16 cellular contexts compared by ENCODE assay signal in the genomic region with DNA sequence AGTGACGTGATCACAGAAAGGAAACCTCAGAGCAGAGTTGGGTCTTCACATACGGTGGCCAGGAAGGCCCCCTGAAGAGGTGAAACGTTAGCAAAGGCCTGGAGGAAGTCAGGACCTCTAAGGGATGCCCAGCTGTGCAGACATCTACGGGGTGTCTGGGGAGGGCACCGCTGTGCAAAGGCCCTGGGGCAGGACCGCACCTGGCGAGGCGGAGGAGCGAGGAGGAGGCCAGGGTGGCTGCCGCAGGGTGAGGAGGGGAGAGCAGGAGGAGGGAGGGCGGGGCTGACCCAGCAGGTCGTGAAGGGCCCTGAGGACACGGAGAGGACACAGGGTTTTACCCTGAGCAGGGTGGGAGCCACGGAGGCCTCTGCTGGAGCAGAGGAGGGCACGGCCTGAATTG. TPM values are rescaled to one million over a fixed set of nuclear protein-coding genes. Genes with fewer than 3 reads are reported as not detected.
DNase-seq lines count a peak whose midpoint lies in the region; ATAC-seq, FAIRE-seq and TF ChIP-seq lines count a peak whose summit lies in the region.
"Had no signal": no experiment of that assay in that cellular context is flagged by ENCODE, and none has a peak within 500 bp of the region (broad histone marks: within the 10 kb centered on the region; RNA-seq: fewer than 3 reads in every experiment).

No MANE protein-coding gene starts in this region.

- H2BK120ac ChIP-seq in H1 (replicated peaks; ENCODE audit: low read depth, low read length): no peak overlapping the region

- peaks cover 0 to 2% of the 10 kb centered on the region in 2 experiments for H4K20me1 ChIP-seq in H1 (replicated peaks in 1 of 2; ENCODE audit: control insufficient read depth in 1 of 2, insufficient read depth in 2 of 2, low read length in 2 of 2)
- no peaks in the 10 kb centered on the region for H4K20me1 ChIP-seq in osteoblast (ENCODE audit: insufficient read depth, low read length)

- H3K4ac ChIP-seq in H1 (replicated peaks; ENCODE audit: insufficient read length, low read depth, low read length): no peak overlapping the region

- no peak overlapping the region for H2BK20ac ChIP-seq in H1 (ENCODE audit: low read length)

- H4K91ac ChIP-seq in H1 (replicated peaks; ENCODE audit: insufficient read length, low read length): no peak overlapping the region

- H3K27ac ChIP-seq in angular gyrus (ENCODE audit: low read depth, low read length) (peak overlapping the region; percentile 100), H1 (ENCODE audit: low read depth, low read length) (no peak overlapping the region), osteoblast (ENCODE audit: low read depth, low read length) (no peak overlapping the region)
- H3K27ac ChIP-seq: SK-N-MC had no signal

- H3K9ac ChIP-seq in H1 (replicated peaks in 1 of 4; ENCODE audit: extremely low read depth in 1 of 4, low read depth in 3 of 4, low read length in 3 of 4): no peak overlapping the region

- POLR2A ChIA-PET in H1 (lab: Charles Lee; ENCODE audit: partially characterized antibody): interaction anchor here (1.1 kb wide), 1 partner anchor 13 kb away, joined by 3 read pairs; no protein-coding TSS in a partner anchor

- peaks cover 9% of the 10 kb centered on the region; the same call in 1 of the 2 replicates for H3K23me2 ChIP-seq in H1 (ENCODE audit: low read depth, low read length)

- no peak overlapping the region for H2AK5ac ChIP-seq in H1 (ENCODE audit: low read depth, low read length)

- no peak overlapping the region for H3K14ac ChIP-seq in H1 (ENCODE audit: insufficient read length)

- TF ChIP-seq EP300 in H1 (IDR thresholded peaks at IDR 0.05; ENCODE audit: borderline replicate concordance in 1 of 2, low read depth in 2 of 2, low read length in 2 of 2): no peak

- H4K5ac ChIP-seq in H1 (ENCODE audit: insufficient read length, low read depth, low read length): no peak overlapping the region

- H3K36me3 ChIP-seq in H1 (ENCODE audit: control insufficient read depth in 2 of 4, insufficient read depth in 4 of 4, low read length in 3 of 4) (no peaks in the 10 kb centered on the region), osteoblast (ENCODE audit: insufficient read depth, low read length) (no peaks in the 10 kb centered on the region)

- H2AFZ ChIP-seq in H1 (ENCODE audit: low read length) (no peak overlapping the region), osteoblast (ENCODE audit: low read length) (no peak overlapping the region)

- H3K9me3 ChIP-seq in H1 (ENCODE audit: insufficient read depth in 2 of 2, low read depth in 1 of 2, low read length in 1 of 2) (peaks cover 0 to 9% of the 10 kb centered on the region in 2 experiments; a peak in 2 of 4 replicates), osteoblast (ENCODE audit: low read depth, low read length) (no peaks in the 10 kb centered on the region)

- no peak overlapping the region for H3K56ac ChIP-seq in H1 (replicated peaks; ENCODE audit: insufficient read length, low read depth, low read length)

- H2BK5ac ChIP-seq in H1 (ENCODE audit: low read depth, low read length): no peak overlapping the region

- H3K4me2 ChIP-seq in H1 (ENCODE audit: insufficient read depth in 1 of 2, low read depth in 2 of 2, low read length in 2 of 2): no peak overlapping the region
- no peak overlapping the region for H3K4me2 ChIP-seq in osteoblast (ENCODE audit: insufficient read depth, low read length)

- H3K27me3 ChIP-seq in H1 (replicated peaks in 1 of 4; ENCODE audit: control insufficient read depth in 3 of 4, extremely low read depth in 1 of 4, insufficient read depth in 3 of 4, low read length in 3 of 4) (no peaks in the 10 kb centered on the region; a peak in 1 of 7 replicates), osteoblast (ENCODE audit: insufficient read depth, low read length) (peaks cover 2% of the 10 kb centered on the region)

- H3K4me1 ChIP-seq in H1 (replicated peaks in 1 of 4; ENCODE audit: control insufficient read depth in 3 of 4, insufficient read depth in 4 of 4, low read length in 3 of 4) (peaks cover 0 to 13% (median 10%) of the 10 kb centered on the region in 4 experiments; a peak in 6 of 7 replicates), osteoblast (ENCODE audit: insufficient read depth, low read length) (peaks cover 8% of the 10 kb centered on the region)

- no peak for TF ChIP-seq CTCF in H1 (IDR thresholded peaks at IDR 0.05; ENCODE audit: control extremely low read depth in 1 of 3, insufficient read depth in 1 of 3, low read depth in 1 of 3, low read length in 3 of 3)
- no peak for TF ChIP-seq CTCF in osteoblast (IDR thresholded peaks at IDR 0.05; ENCODE audit: extremely low read depth, low read depth, low read length)

- FAIRE-seq in H1 (lab: Jason Lieb, UNC): no peak
- FAIRE-seq: G401.6, RCC 7860 had no signal

- no peak overlapping the region for H4K8ac ChIP-seq in H1 (ENCODE audit: extremely low read depth, insufficient read depth, low read length)

- no peak overlapping the region for H2BK15ac ChIP-seq in H1 (ENCODE audit: low read length)

- no peak overlapping the region for H3K18ac ChIP-seq in H1 (ENCODE audit: extremely low read depth, low read length)

- H3K23ac ChIP-seq in H1 (ENCODE audit: insufficient read length): no peak overlapping the region

- no peaks in the 10 kb centered on the region; the same call in 1 of the 2 replicates for H3K79me1 ChIP-seq in H1 (ENCODE audit: low read depth, low read length)

- no peak for TF ChIP-seq POLR2A in H1 (IDR thresholded peaks at IDR 0.05; ENCODE audit: control extremely low read depth in 1 of 2, low read depth in 2 of 2, low read length in 2 of 2)

- ATAC-seq in HG03039 (IDR thresholded peaks at IDR 0.05; ENCODE audit: unreplicated experiment): no peak
- ATAC-seq: Right ventricle myocardium inferior had no signal

- peak overlapping the region; percentile 92; the same call in 1 of the 2 replicates for H2BK12ac ChIP-seq in H1 (ENCODE audit: low read depth, low read length)

- CTCF ChIA-PET in H1 (lab: Charles Lee; ENCODE audit: partially characterized antibody): interaction anchor here (0.7 to 5.8 kb wide), 4 partner anchors 11 to 100 kb away, joined by 3 to 23 read pairs (median 6); no protein-coding TSS in a partner anchor

- no peaks in the 10 kb centered on the region for H3K79me2 ChIP-seq in H1 (ENCODE audit: control insufficient read depth in 1 of 2, insufficient read depth in 2 of 2, low read length in 2 of 2)
- H3K79me2 ChIP-seq in osteoblast (ENCODE audit: insufficient read depth, low read length): no peaks in the 10 kb centered on the region

- H3K4me3 ChIP-seq in H1 (ENCODE audit: extremely low read depth in 1 of 4, insufficient read depth in 2 of 4, low read depth in 3 of 4, low read length in 4 of 4): no peak overlapping the region
- no peak overlapping the region for H3K4me3 ChIP-seq in osteoblast (ENCODE audit: insufficient read depth, low read length)
- H3K4me3 ChIP-seq: SK-N-MC had no signal

- 84% methylated on average over 13 of the region's 15 CpGs; no CpG with 5 or more reads in 1 of the 2 experiments for WGBS in H1 (ENCODE audit: extremely low coverage in 1 of 2, insufficient coverage in 1 of 2, insufficient read length in 1 of 2, insufficient replicate concordance in 2 of 2, low coverage in 1 of 2, low lambda C conversion rate in 2 of 2, missing lambda C conversion rate in 1 of 2), 2 experiments

- DNase-seq in H1 (ENCODE audit: low read depth in 1 of 2, low spot score in 2 of 2): no peak
- DNase-seq in osteoblast (ENCODE audit: insufficient read length, low spot score, missing footprints): peak; percentile 21
- DNase-seq in HPDE6-E6E7 (ENCODE audit: extremely low spot score): no peak
- DNase-seq: DMS 273 treated with DMSO at 0.1 percent for 48 hours; DND-41; KG1; NCI-H510A; NCI-H748 treated with DMSO at 0.1 percent for 48 hours; NK-92 treated with Interleukin-12 subunit alpha and Interleukin-12 subunit beta, amount 100 ng/mL, for 24 hours had no signal

- TF ChIP-seq RAD21 in H1 (IDR thresholded peaks at IDR 0.05 in 1 of 2, conservative IDR thresholded peaks at IDR 0.05 in 1 of 2; ENCODE audit: low read depth in 2 of 2, low read length in 2 of 2): no peak

RNA-seq across cellular contexts. Expression of a gene that starts 11.8 kb away (rescaled TPM):
- total RNA-seq in H1 (2021; fragmentation: NEBNext Ultra II Directional; extraction: Animal tissue kit (Norgen Biotek cat#: 25700)): 3.0 and 3.1 TPM in 2 replicates
- 2.3 and 5.3 TPM in 2 replicates for polyA plus RNA-seq in H1 (2011; rRNA removed)
- 2.9 TPM for polyA plus RNA-seq in H1 (2011; cell fraction: cytosol; rRNA removed)
- 6.2 TPM for polyA plus RNA-seq in H1 (2011; cell fraction: nucleus; rRNA removed)
- polyA plus RNA-seq in H1 (2012, experiment 1 of 2): 1.3 to 3.4 TPM (median 2.3 TPM) in 4 replicates
- 1.0 TPM for polyA plus RNA-seq in H1 (2012, experiment 2 of 2)
- polyA plus RNA-seq in H1 (2013, experiment 1 of 2): 2.6 TPM
- 2.6 TPM for polyA plus RNA-seq in H1 (2013, experiment 2 of 2)
- 0.44 and 0.57 TPM in 2 replicates for polyA minus RNA-seq in H1 (2011; rRNA and poly(A)+ RNA removed)
- polyA minus RNA-seq in H1 (2011; cell fraction: cytosol; rRNA and poly(A)+ RNA removed): 3.5 TPM
- 1.9 TPM for polyA minus RNA-seq in H1 (2011; cell fraction: nucleus; rRNA and poly(A)+ RNA removed)
- total RNA-seq in osteoblast: 0.59 and 0.72 TPM in 2 replicates
- total RNA-seq: H7 had no signal

RNA-seq across cellular contexts. Expression of a gene that starts 22.8 kb away (rescaled TPM):
- 9.1 and 10.2 TPM in 2 replicates for total RNA-seq in H1 (2021; fragmentation: NEBNext Ultra II Directional; extraction: Animal tissue kit (Norgen Biotek cat#: 25700))
- 10.6 and 11.8 TPM in 2 replicates for polyA plus RNA-seq in H1 (2011; rRNA removed)
- 12.2 TPM for polyA plus RNA-seq in H1 (2011; cell fraction: cytosol; rRNA removed)
- polyA plus RNA-seq in H1 (2011; cell fraction: nucleus; rRNA removed): 8.0 TPM
- 3.4 to 7.4 TPM (median 7.1 TPM) in 4 replicates for polyA plus RNA-seq in H1 (2012, experiment 1 of 2)
- 2.8 TPM for polyA plus RNA-seq in H1 (2012, experiment 2 of 2)
- polyA plus RNA-seq in H1 (2013, experiment 1 of 2): 4.2 TPM
- 4.2 TPM for polyA plus RNA-seq in H1 (2013, experiment 2 of 2)
- polyA minus RNA-seq in H1 (2011; rRNA and poly(A)+ RNA removed): 0.59 and 0.60 TPM in 2 replicates
- 3.4 TPM for polyA minus RNA-seq in H1 (2011; cell fraction: cytosol; rRNA and poly(A)+ RNA removed)
- 6.8 TPM for polyA minus RNA-seq in H1 (2011; cell fraction: nucleus; rRNA and poly(A)+ RNA removed)
- 38.3 and 47.8 TPM in 2 replicates for total RNA-seq in osteoblast

RNA-seq across cellular contexts. Expression of a gene that starts 23.7 kb away (rescaled TPM):
- 3.5 and 4.4 TPM in 2 replicates for total RNA-seq in H1 (2021; fragmentation: NEBNext Ultra II Directional; extraction: Animal tissue kit (Norgen Biotek cat#: 25700))
- 7.3 and 11.3 TPM in 2 replicates for polyA plus RNA-seq in H1 (2011; rRNA removed)
- polyA plus RNA-seq in H1 (2011; cell fraction: cytosol; rRNA removed): 8.0 TPM
- polyA plus RNA-seq in H1 (2011; cell fraction: nucleus; rRNA removed): 43.5 TPM
- 4.7 to 7.8 TPM (median 6.4 TPM) in 4 replicates for polyA plus RNA-seq in H1 (2012, experiment 1 of 2)
- 3.1 TPM for polyA plus RNA-seq in H1 (2012, experiment 2 of 2)
- 2.3 TPM for polyA plus RNA-seq in H1 (2013, experiment 1 of 2)
- 2.4 TPM for polyA plus RNA-seq in H1 (2013, experiment 2 of 2)
- 2.3 and 3.7 TPM in 2 replicates for polyA minus RNA-seq in H1 (2011; rRNA and poly(A)+ RNA removed)
- 10.8 TPM for polyA minus RNA-seq in H1 (2011; cell fraction: cytosol; rRNA and poly(A)+ RNA removed)
- polyA minus RNA-seq in H1 (2011; cell fraction: nucleus; rRNA and poly(A)+ RNA removed): 5.7 TPM
- 0.36 and 1.5 TPM in 2 replicates for total RNA-seq in osteoblast

RNA-seq across cellular contexts. Expression of a gene that starts 47.1 kb away (rescaled TPM):
- total RNA-seq in H1 (2021; fragmentation: NEBNext Ultra II Directional; extraction: Animal tissue kit (Norgen Biotek cat#: 25700)): 129 and 133 TPM in 2 replicates
- 95.9 and 152 TPM in 2 replicates for polyA plus RNA-seq in H1 (2011; rRNA removed)
- 118 TPM for polyA plus RNA-seq in H1 (2011; cell fraction: cytosol; rRNA removed)
- polyA plus RNA-seq in H1 (2011; cell fraction: nucleus; rRNA removed): 164 TPM
- 96.1 to 118 TPM (median 105 TPM) in 4 replicates for polyA plus RNA-seq in H1 (2012, experiment 1 of 2)
- polyA plus RNA-seq in H1 (2012, experiment 2 of 2): 88.6 TPM
- polyA plus RNA-seq in H1 (2013, experiment 1 of 2): 91.1 TPM
- polyA plus RNA-seq in H1 (2013, experiment 2 of 2): 90.3 TPM
- 24.6 and 40.1 TPM in 2 replicates for polyA minus RNA-seq in H1 (2011; rRNA and poly(A)+ RNA removed)
- 50.3 TPM for polyA minus RNA-seq in H1 (2011; cell fraction: cytosol; rRNA and poly(A)+ RNA removed)
- polyA minus RNA-seq in H1 (2011; cell fraction: nucleus; rRNA and poly(A)+ RNA removed): 45.6 TPM
- total RNA-seq in osteoblast: 32.9 and 40.4 TPM in 2 replicates

RNA-seq across cellular contexts. Expression of a gene that starts 59.4 kb away (rescaled TPM):
- 0.32 and 0.59 TPM in 2 replicates for total RNA-seq in H1 (2021; fragmentation: NEBNext Ultra II Directional; extraction: Animal tissue kit (Norgen Biotek cat#: 25700))
- 0.09 and 0.19 TPM in 2 replicates for polyA plus RNA-seq in H1 (2011; rRNA removed)
- polyA plus RNA-seq in H1 (2011; cell fraction: cytosol; rRNA removed): 0.26 TPM
- 0.91 TPM for polyA plus RNA-seq in H1 (2011; cell fraction: nucleus; rRNA removed)
- polyA plus RNA-seq in H1 (2012, experiment 1 of 2): 0.20 to 0.40 TPM in 2 of 4 replicates, not detected in the others
- 0.45 TPM for polyA plus RNA-seq in H1 (2012, experiment 2 of 2)
- 0.12 TPM for polyA plus RNA-seq in H1 (2013, experiment 1 of 2)
- 0.22 TPM for polyA plus RNA-seq in H1 (2013, experiment 2 of 2)
- not detected in 2 replicates for polyA minus RNA-seq in H1 (2011; rRNA and poly(A)+ RNA removed)
- not detected for polyA minus RNA-seq in H1 (2011; cell fraction: cytosol; rRNA and poly(A)+ RNA removed)
- not detected for polyA minus RNA-seq in H1 (2011; cell fraction: nucleus; rRNA and poly(A)+ RNA removed)
- under 0.01 TPM in 1 of 2 replicates, not detected in the other for total RNA-seq in osteoblast
- total RNA-seq: Right ventricle myocardium inferior had no signal
